In the genomic region with DNA sequence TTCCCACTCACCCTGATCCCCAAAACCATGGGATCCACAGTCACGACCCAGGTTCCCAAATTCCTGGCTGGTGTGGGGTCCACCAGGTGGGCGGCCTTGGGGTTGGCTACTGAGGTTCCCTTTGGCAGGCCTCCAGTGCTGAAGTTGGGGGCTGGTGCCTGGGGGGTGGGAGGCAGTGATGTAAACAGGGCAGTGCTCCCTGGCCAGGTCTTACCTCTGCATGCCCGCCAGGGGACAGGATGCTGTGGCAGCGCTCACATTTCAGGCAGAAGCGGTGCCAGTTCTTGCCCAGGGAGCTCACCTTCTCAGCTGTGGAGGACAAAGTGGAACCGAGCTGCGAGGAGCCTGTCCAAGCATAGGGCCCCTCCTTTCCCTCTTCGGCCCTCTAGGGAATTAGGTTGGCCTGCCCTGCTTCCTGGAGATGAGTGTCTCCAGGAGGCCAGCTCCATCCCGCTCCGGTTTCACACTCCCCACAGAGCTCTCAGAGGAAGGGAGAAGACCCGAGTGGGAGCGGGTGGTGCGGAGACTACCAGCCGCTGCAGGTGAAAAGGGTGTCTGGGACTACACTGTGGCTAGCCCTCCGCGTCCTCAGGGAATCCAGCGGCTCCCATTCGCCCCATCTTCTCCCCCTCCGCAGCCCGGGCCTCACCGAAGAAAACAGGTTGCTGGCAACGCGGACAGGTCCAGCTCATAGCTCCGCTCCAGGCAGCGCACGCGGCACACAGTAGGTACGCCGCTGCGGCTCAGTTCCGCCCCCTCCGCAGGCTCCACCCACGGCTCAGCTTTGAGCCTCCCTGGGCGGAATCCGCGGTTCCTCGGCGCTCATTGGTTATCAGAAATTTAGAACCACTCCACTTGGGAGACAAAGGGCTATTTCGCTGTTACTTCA, we compare ENCODE assay signal across 1 cellular context.
A peak's percentile ranks its signal among the peaks of the same experiment; 100 is the strongest.
TF ChIP-seq lines count a peak whose summit lies in the region.

A gene with protein sequence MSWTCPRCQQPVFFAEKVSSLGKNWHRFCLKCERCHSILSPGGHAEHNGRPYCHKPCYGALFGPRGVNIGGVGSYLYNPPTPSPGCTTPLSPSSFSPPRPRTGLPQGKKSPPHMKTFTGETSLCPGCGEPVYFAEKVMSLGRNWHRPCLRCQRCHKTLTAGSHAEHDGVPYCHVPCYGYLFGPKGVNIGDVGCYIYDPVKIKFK (minus strand): TSS at position 726 of the 889 bp plus-strand sequence. CDS start 34 bp downstream, at position 692.

TF ChIP-seq in K562, 482 proteins besides CTCF, POLR2A, EP300 and RAD21 (continued from another document):
- TF ChIP-seq LCOR (CRISPR knock-in tag; IDR thresholded peaks at IDR 0.05) (peak; percentile 71; the same call in 1 of the 2 replicates), SREBF2 (CRISPR knock-in tag; IDR thresholded peaks at IDR 0.05) (no peak), RB1 (IDR thresholded peaks at IDR 0.05; ENCODE audit: low read depth) (peak; percentile 8; the same call in 1 of the 2 replicates), ZZZ3 (IDR thresholded peaks at IDR 0.05) (no peak), ETV5 (CRISPR knock-in tag; IDR thresholded peaks at IDR 0.05; ENCODE audit: low read depth) (no peak), L3MBTL2 (IDR thresholded peaks at IDR 0.05) (0 out of 2 replicates have a peak, but pooled peaks have one; percentile 30), EGR1 (conservative IDR thresholded peaks at IDR 0.05) (peak; percentile 55), NEUROD1 (IDR thresholded peaks at IDR 0.05; ENCODE audit: borderline replicate concordance, low read depth, low read length, partially characterized antibody) (peak; percentile 20), NFIC (IDR thresholded peaks at IDR 0.05) (0 out of 2 replicates have a peak, but pooled peaks have one; percentile 8), ZNF263 (CRISPR knock-in tag; IDR thresholded peaks at IDR 0.05; ENCODE audit: borderline replicate concordance) (peak; percentile 50; the same call in 1 of the 2 replicates)
- TF ChIP-seq, protein P1, sequence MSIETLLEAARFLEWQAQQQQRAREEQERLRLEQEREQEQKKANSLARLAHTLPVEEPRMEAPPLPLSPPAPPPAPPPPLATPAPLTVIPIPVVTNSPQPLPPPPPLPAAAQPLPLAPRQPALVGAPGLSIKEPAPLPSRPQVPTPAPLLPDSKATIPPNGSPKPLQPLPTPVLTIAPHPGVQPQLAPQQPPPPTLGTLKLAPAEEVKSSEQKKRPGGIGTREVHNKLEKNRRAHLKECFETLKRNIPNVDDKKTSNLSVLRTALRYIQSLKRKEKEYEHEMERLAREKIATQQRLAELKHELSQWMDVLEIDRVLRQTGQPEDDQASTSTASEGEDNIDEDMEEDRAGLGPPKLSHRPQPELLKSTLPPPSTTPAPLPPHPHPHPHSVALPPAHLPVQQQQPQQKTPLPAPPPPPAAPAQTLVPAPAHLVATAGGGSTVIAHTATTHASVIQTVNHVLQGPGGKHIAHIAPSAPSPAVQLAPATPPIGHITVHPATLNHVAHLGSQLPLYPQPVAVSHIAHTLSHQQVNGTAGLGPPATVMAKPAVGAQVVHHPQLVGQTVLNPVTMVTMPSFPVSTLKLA (conservative IDR thresholded peaks at IDR 0.05), result peak in 1 of 2 experiments; percentile 19; a peak in 1 of 4 replicates
- TF ChIP-seq, protein P2, sequence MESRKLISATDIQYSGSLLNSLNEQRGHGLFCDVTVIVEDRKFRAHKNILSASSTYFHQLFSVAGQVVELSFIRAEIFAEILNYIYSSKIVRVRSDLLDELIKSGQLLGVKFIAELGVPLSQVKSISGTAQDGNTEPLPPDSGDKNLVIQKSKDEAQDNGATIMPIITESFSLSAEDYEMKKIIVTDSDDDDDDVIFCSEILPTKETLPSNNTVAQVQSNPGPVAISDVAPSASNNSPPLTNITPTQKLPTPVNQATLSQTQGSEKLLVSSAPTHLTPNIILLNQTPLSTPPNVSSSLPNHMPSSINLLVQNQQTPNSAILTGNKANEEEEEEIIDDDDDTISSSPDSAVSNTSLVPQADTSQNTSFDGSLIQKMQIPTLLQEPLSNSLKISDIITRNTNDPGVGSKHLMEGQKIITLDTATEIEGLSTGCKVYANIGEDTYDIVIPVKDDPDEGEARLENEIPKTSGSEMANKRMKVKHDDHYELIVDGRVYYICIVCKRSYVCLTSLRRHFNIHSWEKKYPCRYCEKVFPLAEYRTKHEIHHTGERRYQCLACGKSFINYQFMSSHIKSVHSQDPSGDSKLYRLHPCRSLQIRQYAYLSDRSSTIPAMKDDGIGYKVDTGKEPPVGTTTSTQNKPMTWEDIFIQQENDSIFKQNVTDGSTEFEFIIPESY (CRISPR knock-in tag; IDR thresholded peaks at IDR 0.05), result 0 out of 2 replicates have a peak, but pooled peaks have one; percentile 28
